Comparison of ENCODE assay signal across 11 cellular contexts in the genomic region with DNA sequence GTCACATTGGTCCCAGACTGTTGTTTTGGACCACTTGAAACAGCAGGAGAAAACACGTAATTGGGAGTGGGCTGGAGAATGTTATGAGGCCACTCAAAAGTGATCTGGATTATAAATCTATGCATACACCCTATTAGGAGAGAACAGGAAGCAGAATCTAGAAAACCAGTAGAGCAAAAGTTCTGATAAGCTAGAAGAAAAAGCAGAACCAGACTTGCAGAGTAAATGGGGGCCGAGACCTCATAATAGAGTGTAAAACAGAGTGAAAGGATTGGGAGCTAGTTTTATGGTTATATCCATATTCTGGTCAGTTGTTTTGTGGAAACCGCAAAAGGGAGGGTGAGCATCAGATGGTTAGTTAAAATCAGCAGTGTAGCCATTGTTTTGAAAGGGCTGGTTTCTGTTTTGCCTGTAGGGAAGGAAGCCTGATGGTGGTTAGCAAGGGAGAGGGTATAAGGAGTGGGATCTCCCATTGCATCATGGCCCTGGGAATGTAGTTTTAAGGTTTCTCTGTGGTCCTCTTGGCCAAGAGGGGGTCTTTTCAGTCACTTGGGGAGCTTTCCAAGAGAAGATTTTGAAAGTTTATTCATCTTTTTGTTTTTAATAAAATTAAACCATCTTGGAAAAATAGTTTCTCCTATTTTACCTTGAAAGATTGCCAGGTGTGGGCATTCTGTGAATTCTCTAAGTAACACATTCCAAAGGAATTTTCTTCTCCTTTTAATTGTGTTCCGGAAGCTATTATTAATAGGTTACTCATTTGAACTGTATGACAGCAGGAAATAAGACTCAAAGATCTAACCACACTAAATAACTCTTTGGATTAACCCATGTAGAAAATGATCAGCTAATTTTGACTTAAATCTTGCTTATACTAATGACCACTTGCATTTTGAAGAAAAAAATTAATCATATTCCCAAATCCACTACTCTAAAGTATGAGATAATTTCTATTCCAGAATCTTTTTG. TPM values are rescaled to one million over a fixed set of nuclear protein-coding genes. Genes with fewer than 3 reads are reported as not detected.
DNase-seq lines count a peak whose midpoint lies in the region; ATAC-seq and TF ChIP-seq lines count a peak whose summit lies in the region.
"Had no signal": no experiment of that assay in that cellular context is flagged by ENCODE, and none has a peak within 500 bp of the region (broad histone marks: within the 10 kb centered on the region; RNA-seq: fewer than 3 reads in every experiment).

No MANE protein-coding gene starts in this region.

- intact Hi-C loops in esophagus muscularis mucosa (cut with DNase I), result loop anchor here (5.0 kb wide), 1 partner anchor 64 kb away; the partner anchor contains the start of gene CCNG2

- TF ChIP-seq EP300 in esophagus muscularis mucosa (IDR thresholded peaks at IDR 0.05), result no peak

- H3K36me3 Mint-ChIP-seq in stimulated activated memory B cell treated with anti-CD40 and anti-IgM and Interleukin-4, amounts not matched to agents 10 μg/mL and 1 μg/mL and 100 μg/mL, for 72 hours, result no peaks in the 10 kb centered on the region
- H3K36me3 Mint-ChIP-seq: immature natural killer cell had no signal

- ATAC-seq in stimulated activated memory B cell treated with anti-CD40 and anti-IgM and Interleukin-4, amounts not matched to agents 10 μg/mL and 1 μg/mL and 100 μg/mL, for 72 hours, result no peak
- no peak for ATAC-seq in GM18517 (IDR thresholded peaks at IDR 0.05; ENCODE audit: unreplicated experiment)

- peak overlapping the region; percentile 47 for H3K27ac Mint-ChIP-seq in stimulated activated memory B cell treated with anti-CD40 and anti-IgM and Interleukin-4, amounts not matched to agents 10 μg/mL and 1 μg/mL and 100 μg/mL, for 72 hours
- H3K27ac Mint-ChIP-seq: immature natural killer cell had no signal

- TF ChIP-seq CTCF in esophagus muscularis mucosa (IDR thresholded peaks at IDR 0.05), result no peak

- peak; percentile 10 for DNase-seq in HK-2 (ENCODE audit: unreplicated experiment)
- peak; percentile 42 for DNase-seq in SK-MEL-5 (ENCODE audit: low read depth, low spot score)
- peak; percentile 55 for DNase-seq in esophagus muscularis mucosa (ENCODE audit: extremely low spot score)
- DNase-seq in hypothalamus (lab: John Stamatoyannopoulos, UW), result no peak
- DNase-seq in NCI-H524 treated with DMSO at 0.1 percent for 48 hours (lab: John Stamatoyannopoulos, UW), result no peak
- DNase-seq: activated T-cell treated with anti-CD3 and anti-CD28 coated beads for 4 hours, immature natural killer cell, NCI-H2171 treated with DMSO at 0.1 percent for 48 hours had no signal

- H3K27me3 ChIP-seq in esophagus muscularis mucosa, result no peaks in the 10 kb centered on the region

- peak overlapping the region; percentile 36 for H3K4me3 Mint-ChIP-seq in stimulated activated memory B cell treated with anti-CD40 and anti-IgM and Interleukin-4, amounts not matched to agents 10 μg/mL and 1 μg/mL and 100 μg/mL, for 72 hours
- H3K4me3 Mint-ChIP-seq: immature natural killer cell had no signal

- WGBS in esophagus muscularis mucosa, result 84% methylated on average over 4 of the region's 4 CpGs

- H3K4me1 Mint-ChIP-seq in stimulated activated memory B cell treated with anti-CD40 and anti-IgM and Interleukin-4, amounts not matched to agents 10 μg/mL and 1 μg/mL and 100 μg/mL, for 72 hours, result peaks cover 19% of the 10 kb centered on the region

- H3K27me3 Mint-ChIP-seq in stimulated activated memory B cell treated with anti-CD40 and anti-IgM and Interleukin-4, amounts not matched to agents 10 μg/mL and 1 μg/mL and 100 μg/mL, for 72 hours, result no peaks in the 10 kb centered on the region

- no peak for TF ChIP-seq POLR2A in esophagus muscularis mucosa (IDR thresholded peaks at IDR 0.05; ENCODE audit: low read depth)

- H3K4me3 ChIP-seq in esophagus muscularis mucosa, result no peak overlapping the region
- H3K4me3 ChIP-seq: coronary artery had no signal

- H3K9me3 ChIP-seq in esophagus muscularis mucosa, result no peaks in the 10 kb centered on the region

- H3K36me3 ChIP-seq in esophagus muscularis mucosa, result no peaks in the 10 kb centered on the region

- H3K27ac ChIP-seq in esophagus muscularis mucosa (replicated peaks in 1 of 4), result peak overlapping the region in 2 of 4 donors; percentile 0 to 32
- H3K27ac ChIP-seq: coronary artery had no signal

- H3K9me3 Mint-ChIP-seq in stimulated activated memory B cell treated with anti-CD40 and anti-IgM and Interleukin-4, amounts not matched to agents 10 μg/mL and 1 μg/mL and 100 μg/mL, for 72 hours, result no peaks in the 10 kb centered on the region
- H3K9me3 Mint-ChIP-seq: immature natural killer cell had no signal

- peaks cover 3 to 19% (median 11%) of the 10 kb centered on the region in 4 donors for H3K4me1 ChIP-seq in esophagus muscularis mucosa

- in situ Hi-C loops in SK-MEL-5 (cut with HindIII; ENCODE audit: low pct_unique_long_range_greater_than_20kb, low sequenced_read_pairs), result no loop called here

RNA-seq across cellular contexts. Expression of gene CCNI, which starts 17.3 kb away (rescaled TPM):
- 105 and 112 TPM in 2 replicates for total RNA-seq in SK-MEL-5 (2014; rRNA removed; shearing (Covaris generic))
- polyA plus RNA-seq in SK-MEL-5 (2015; cell fraction: cytosol; rRNA removed), result 106 and 136 TPM in 2 replicates
- 34.5 and 51.1 TPM in 2 replicates for polyA plus RNA-seq in SK-MEL-5 (2015; cell fraction: nucleus; rRNA removed)
- 100 to 1,000 TPM; 342 to 444 (median 375) TPM for total RNA-seq in esophagus muscularis mucosa

Comparison
In these comparisons a context has a peak if more than half of its experiments do, and no peak if none do; other contexts are left out.
1. DNase-seq: peak in HK-2 (single experiment), SK-MEL-5 (single experiment) and esophagus muscularis mucosa (single experiment); none in hypothalamus (0 of 51) and NCI-H524 treated with DMSO at 0.1 percent for 48 hours (single experiment).